Comparison of ENCODE assay signal across 21 cellular contexts in genomic region chr15:52421029-52421428, GRCh38.
DNase-seq lines count a peak whose midpoint lies in the region; ATAC-seq and TF ChIP-seq lines count a peak whose summit lies in the region.
"Had no signal": no experiment of that assay in that cellular context is flagged by ENCODE, and none has a peak within 500 bp of the region (broad histone marks: within the 10 kb centered on the region; RNA-seq: fewer than 3 reads in every experiment).

No MANE protein-coding gene starts in this region.

- H3K4me1 Mint-ChIP-seq in activated CD8-positive, alpha-beta T cell treated with anti-CD3 and anti-CD28 coated beads, Interleukin-2, amount 10 ng/mL, durations not matched to agents 7 days and 5 days (ENCODE audit: low read depth), result peaks cover 5% of the 10 kb centered on the region

- H3K36me3 Mint-ChIP-seq in activated CD8-positive, alpha-beta T cell treated with anti-CD3 and anti-CD28 coated beads, Interleukin-2, amount 10 ng/mL, durations not matched to agents 7 days and 5 days (ENCODE audit: low read depth), result peaks cover 16% of the 10 kb centered on the region

- POLR2A ChIA-PET in activated CD8-positive, alpha-beta T cell treated with anti-CD3 and anti-CD28 coated beads, Interleukin-2, amount 10 ng/mL, durations not matched to agents 7 days and 5 days (lab: Charles Lee), result no interaction called here

- TF ChIP-seq POLR2A in GM18505 (IDR thresholded peaks at IDR 0.05; ENCODE audit: borderline replicate concordance, extremely low read depth, insufficient read depth, insufficient read length), result no peak

- H3K9me3 Mint-ChIP-seq in activated CD8-positive, alpha-beta T cell treated with anti-CD3 and anti-CD28 coated beads, Interleukin-2, amount 10 ng/mL, durations not matched to agents 7 days and 5 days (ENCODE audit: insufficient read depth), result no peaks in the 10 kb centered on the region
- H3K9me3 Mint-ChIP-seq: activated CD8-positive, alpha-beta T cell treated with anti-CD3 and anti-CD28 coated beads for 36 hours; activated naive CD4-positive, alpha-beta T cell treated with anti-CD3 and anti-CD28 coated beads for 36 hours; activated T-cell treated with anti-CD3 and anti-CD28 coated beads, Interleukin-2, amount 50 U/mL, for 24 hours; nephron progenitor cell had no signal

- CTCF ChIA-PET in activated CD8-positive, alpha-beta T cell treated with anti-CD3 and anti-CD28 coated beads, Interleukin-2, amount 10 ng/mL, durations not matched to agents 7 days and 5 days (lab: Charles Lee), result interaction anchor here (1.5 kb wide), 1 partner anchor 164 kb away, joined by 3 read pairs; no protein-coding TSS in a partner anchor

- DNase-seq in germinal center (ENCODE audit: low spot score), result peak; percentile 46
- no peak for DNase-seq in NOMO-1 treated with dmso at 0.1 percent for 144 hours (lab: John Stamatoyannopoulos, UW; ENCODE audit: unreplicated experiment)
- no peak for DNase-seq in DMS79 treated with DMSO at 0.1 percent for 48 hours (lab: John Stamatoyannopoulos, UW)
- DNase-seq in activated CD8-positive, alpha-beta T cell treated with anti-CD3 and anti-CD28 coated beads, Interleukin-2, amount 10 ng/mL, durations not matched to agents 7 days and 5 days, result no peak
- DNase-seq in stimulated activated CD4-positive, alpha-beta T cell treated with anti-CD3 and anti-CD28 coated beads, Interleukin-4, amount 100 ng/mL, for 24 hours, result no peak
- DNase-seq: activated CD8-positive, alpha-beta T cell treated with anti-CD3 and anti-CD28 coated beads for 36 hours; activated naive CD4-positive, alpha-beta T cell treated with anti-CD3 and anti-CD28 coated beads for 36 hours; activated T-cell treated with anti-CD3 and anti-CD28 coated beads, Interleukin-2, amount 50 U/mL, for 24 hours; amygdala; heart right ventricle; left lung; midbrain; NCI-H2107; NCI-H510A; nephron progenitor cell; T1000 had no signal

- ATAC-seq in GM18505 (IDR thresholded peaks at IDR 0.05; ENCODE audit: unreplicated experiment) (peak; percentile 56), HG02610 (IDR thresholded peaks at IDR 0.05; ENCODE audit: unreplicated experiment) (peak; percentile 53), HG03354 (IDR thresholded peaks at IDR 0.05; ENCODE audit: poor library complexity, severe bottlenecking, unreplicated experiment) (peak; percentile 89)
- no peak for ATAC-seq in activated CD8-positive, alpha-beta T cell treated with anti-CD3 and anti-CD28 coated beads, Interleukin-2, amount 10 ng/mL, durations not matched to agents 7 days and 5 days
- ATAC-seq: activated CD4-positive, CD25-positive, alpha-beta regulatory T cell treated with anti-CD3 and anti-CD28 coated beads, Interleukin-2, amount 50 U/mL, for 24 hours; activated CD8-positive, alpha-beta T cell treated with anti-CD3 and anti-CD28 coated beads for 36 hours; heart right ventricle; left lung; sciatic nerve had no signal

- H3K27me3 Mint-ChIP-seq in activated CD8-positive, alpha-beta T cell treated with anti-CD3 and anti-CD28 coated beads, Interleukin-2, amount 10 ng/mL, durations not matched to agents 7 days and 5 days (ENCODE audit: low read depth), result no peaks in the 10 kb centered on the region
- H3K27me3 Mint-ChIP-seq: activated CD8-positive, alpha-beta T cell treated with anti-CD3 and anti-CD28 coated beads for 36 hours; activated T-cell treated with anti-CD3 and anti-CD28 coated beads, Interleukin-2, amount 50 U/mL, for 24 hours had no signal

- H3K27ac Mint-ChIP-seq in activated CD8-positive, alpha-beta T cell treated with anti-CD3 and anti-CD28 coated beads, Interleukin-2, amount 10 ng/mL, durations not matched to agents 7 days and 5 days, result no peak overlapping the region
- H3K27ac Mint-ChIP-seq: activated CD8-positive, alpha-beta T cell treated with anti-CD3 and anti-CD28 coated beads for 36 hours; activated naive CD4-positive, alpha-beta T cell treated with anti-CD3 and anti-CD28 coated beads for 36 hours; activated T-cell treated with anti-CD3 and anti-CD28 coated beads, Interleukin-2, amount 50 U/mL, for 24 hours; nephron progenitor cell had no signal

- H3K4me3 Mint-ChIP-seq in activated CD8-positive, alpha-beta T cell treated with anti-CD3 and anti-CD28 coated beads, Interleukin-2, amount 10 ng/mL, durations not matched to agents 7 days and 5 days, result no peak overlapping the region
- H3K4me3 Mint-ChIP-seq: activated CD8-positive, alpha-beta T cell treated with anti-CD3 and anti-CD28 coated beads for 36 hours; activated naive CD4-positive, alpha-beta T cell treated with anti-CD3 and anti-CD28 coated beads for 36 hours; activated T-cell treated with anti-CD3 and anti-CD28 coated beads, Interleukin-2, amount 50 U/mL, for 24 hours; nephron progenitor cell had no signal
